ENCODE assay signal across 34 cellular contexts in genomic region chr14:98605043-98605442, GRCh38.
"Had no signal": no experiment of that assay in that cellular context is flagged by ENCODE, and none has a peak within 500 bp of the region (broad histone marks: within the 10 kb centered on the region; RNA-seq: fewer than 3 reads in every experiment).

No MANE protein-coding gene starts in this region.

- H3K9me3 Mint-ChIP-seq: activated CD4-positive, alpha-beta memory T cell treated with anti-CD3 and anti-CD28 coated beads for 36 hours; activated CD4-positive, alpha-beta T cell treated with anti-CD3 and anti-CD28 coated beads, Interleukin-2, amount 10 ng/mL, durations not matched to agents 24 days and 14 days; activated CD8-positive, alpha-beta T cell treated with anti-CD3 and anti-CD28 coated beads for 36 hours; activated naive CD4-positive, alpha-beta T cell treated with anti-CD3 and anti-CD28 coated beads for 36 hours; activated naive CD4-positive, alpha-beta T cell treated with anti-CD3 and anti-CD28 coated beads, Interleukin-2, amount 50 U/mL, for 72 hours; activated naive CD8-positive, alpha-beta T cell treated with anti-CD3 and anti-CD28 coated beads for 36 hours; activated T-cell treated with anti-CD3 and anti-CD28 coated beads, Interleukin-2, amount 50 U/mL, for 4 hours; activated T-cell treated with anti-CD3 and anti-CD28 coated beads, Interleukin-2, amount 50 U/mL, for 72 hours; activated T-helper 1 cell treated with anti-CD3 and anti-CD28 coated beads, Interleukin-12 subunit alpha, Interleukin-12 subunit beta, Interleukin-2, Interleukin-4 antibody, amounts not matched to agents 30 ng/mL and 10 ng/mL and 1 ng/mL, durations not matched to agents 14 hours and 24 hours and 36 hours; activated T-helper 17 cell treated with anti-CD3 and anti-CD28 coated beads, Interleukin-2, amount 50 U/mL, for 72 hours; T-helper 1 cell treated with Interleukin-12 subunit alpha and Interleukin-12 subunit beta and Interleukin-4 antibody, amounts not matched to agents 30 μg/mL and 1 μg/mL, for 36 hours; T-helper 2 cell treated with Interferon-gamma antibody and Interleukin-4, amounts not matched to agents 5 μg/mL and 100 μg/mL, for 36 hours had no signal

- H3K4me1 Mint-ChIP-seq: activated B cell treated with CpG ODN at 0.5 μM for 24 hours had no signal

- H3K9me3 ChIP-seq: adrenal gland, body of pancreas, breast epithelium had no signal

- ATAC-seq: activated CD8-positive, alpha-beta T cell treated with anti-CD3 and anti-CD28 coated beads for 36 hours; activated naive CD4-positive, alpha-beta T cell treated with anti-CD3 and anti-CD28 coated beads, Interleukin-2, amount 50 U/mL, for 72 hours; activated T-cell treated with anti-CD3 and anti-CD28 coated beads, Interleukin-2, amount 50 U/mL, for 4 hours; activated T-cell treated with anti-CD3 and anti-CD28 coated beads, Interleukin-2, amount 50 U/mL, for 72 hours; activated T-helper 17 cell treated with anti-CD3 and anti-CD28 coated beads, Interleukin-2, amount 50 U/mL, for 72 hours; body of pancreas had no signal

- H3K27me3 ChIP-seq: adrenal gland, body of pancreas, brain microvascular endothelial cell had no signal

- H3K4me3 Mint-ChIP-seq: activated B cell treated with CpG ODN at 0.5 μM for 24 hours; activated CD4-positive, alpha-beta memory T cell treated with anti-CD3 and anti-CD28 coated beads for 36 hours; activated CD4-positive, alpha-beta T cell treated with anti-CD3 and anti-CD28 coated beads, Interleukin-2, amount 10 ng/mL, durations not matched to agents 24 days and 14 days; activated CD8-positive, alpha-beta T cell treated with anti-CD3 and anti-CD28 coated beads for 36 hours; activated naive CD4-positive, alpha-beta T cell treated with anti-CD3 and anti-CD28 coated beads for 36 hours; activated naive CD8-positive, alpha-beta T cell treated with anti-CD3 and anti-CD28 coated beads for 36 hours; activated T-cell treated with anti-CD3 and anti-CD28 coated beads, Interleukin-2, amount 50 U/mL, for 4 hours; activated T-cell treated with anti-CD3 and anti-CD28 coated beads, Interleukin-2, amount 50 U/mL, for 72 hours; activated T-helper 1 cell treated with anti-CD3 and anti-CD28 coated beads, Interleukin-12 subunit alpha, Interleukin-12 subunit beta, Interleukin-2, Interleukin-4 antibody, amounts not matched to agents 30 ng/mL and 10 ng/mL and 1 ng/mL, durations not matched to agents 14 hours and 24 hours and 36 hours; activated T-helper 17 cell treated with anti-CD3 and anti-CD28 coated beads, Interleukin-2, amount 50 U/mL, for 72 hours; T-helper 1 cell treated with Interleukin-12 subunit alpha and Interleukin-12 subunit beta and Interleukin-4 antibody, amounts not matched to agents 30 μg/mL and 1 μg/mL, for 36 hours; T-helper 2 cell treated with Interferon-gamma antibody and Interleukin-4, amounts not matched to agents 5 μg/mL and 100 μg/mL, for 36 hours had no signal

- H3K27ac Mint-ChIP-seq: activated B cell treated with CpG ODN at 0.5 μM for 24 hours; activated CD4-positive, alpha-beta memory T cell treated with anti-CD3 and anti-CD28 coated beads for 36 hours; activated CD4-positive, alpha-beta T cell treated with anti-CD3 and anti-CD28 coated beads, Interleukin-2, amount 10 ng/mL, durations not matched to agents 24 days and 14 days; activated CD8-positive, alpha-beta T cell treated with anti-CD3 and anti-CD28 coated beads for 36 hours; activated naive CD4-positive, alpha-beta T cell treated with anti-CD3 and anti-CD28 coated beads for 36 hours; activated naive CD4-positive, alpha-beta T cell treated with anti-CD3 and anti-CD28 coated beads, Interleukin-2, amount 50 U/mL, for 72 hours; activated naive CD8-positive, alpha-beta T cell treated with anti-CD3 and anti-CD28 coated beads for 36 hours; activated T-cell treated with anti-CD3 and anti-CD28 coated beads, Interleukin-2, amount 50 U/mL, for 72 hours; activated T-helper 1 cell treated with anti-CD3 and anti-CD28 coated beads, Interleukin-12 subunit alpha, Interleukin-12 subunit beta, Interleukin-2, Interleukin-4 antibody, amounts not matched to agents 30 ng/mL and 10 ng/mL and 1 ng/mL, durations not matched to agents 14 hours and 24 hours and 36 hours; activated T-helper 17 cell treated with anti-CD3 and anti-CD28 coated beads, Interleukin-2, amount 50 U/mL, for 72 hours; T-helper 1 cell treated with Interleukin-12 subunit alpha and Interleukin-12 subunit beta and Interleukin-4 antibody, amounts not matched to agents 30 μg/mL and 1 μg/mL, for 36 hours; T-helper 2 cell treated with Interferon-gamma antibody and Interleukin-4, amounts not matched to agents 5 μg/mL and 100 μg/mL, for 36 hours had no signal

- DNase-seq: activated B cell treated with CpG ODN at 0.5 μM for 24 hours; activated CD4-positive, alpha-beta memory T cell treated with anti-CD3 and anti-CD28 coated beads for 36 hours; activated CD4-positive, alpha-beta T cell treated with anti-CD3 and anti-CD28 coated beads for 4 hours; activated CD4-positive, alpha-beta T cell treated with anti-CD3 and anti-CD28 coated beads, Interleukin-2, amount 10 ng/mL, durations not matched to agents 24 days and 14 days; activated CD4-positive, alpha-beta T cell treated with anti-CD3 and anti-CD28 coated beads, Interleukin-2, amount 50 U/mL, for 1 hour; activated CD4-positive, alpha-beta T cell treated with anti-CD3 and anti-CD28 coated beads, Interleukin-2, amount 50 U/mL, for 4 hours; activated CD4-positive, CD25-positive, alpha-beta regulatory T cell treated with anti-CD3 and anti-CD28 coated beads, Interleukin-2, amount 50 U/mL, for 72 hours; activated CD8-positive, alpha-beta memory T cell treated with anti-CD3 and anti-CD28 coated beads, Interleukin-2, amount 50 U/mL, for 4 hours; activated CD8-positive, alpha-beta T cell treated with anti-CD3 and anti-CD28 coated beads for 36 hours; activated effector memory CD4-positive, alpha-beta T cell treated with anti-CD3 and anti-CD28 coated beads, Interleukin-2, amount 50 U/mL, for 16 hours; activated gamma-delta T cell treated with Interleukin-2 at 50 U/mL for 16 hours; activated naive CD4-positive, alpha-beta T cell; activated naive CD4-positive, alpha-beta T cell treated with anti-CD3 and anti-CD28 coated beads for 36 hours; activated naive CD4-positive, alpha-beta T cell treated with anti-CD3 and anti-CD28 coated beads, Interleukin-2, amount 50 U/mL, for 16 hours; activated naive CD8-positive, alpha-beta T cell treated with anti-CD3 and anti-CD28 coated beads for 36 hours; activated T-cell treated with anti-CD3 and anti-CD28 coated beads for 4 hours; activated T-cell treated with anti-CD3 and anti-CD28 coated beads, Interleukin-2, amount 50 U/mL, for 1 hour; activated T-cell treated with anti-CD3 and anti-CD28 coated beads, Interleukin-2, amount 50 U/mL, for 4 hours; activated T-cell treated with anti-CD3 and anti-CD28 coated beads, Interleukin-2, amount 50 U/mL, for 72 hours; adrenal gland; amniotic stem cell; aorta; body of pancreas; brain microvascular endothelial cell; central memory CD4-positive, alpha-beta T cell; T-helper 2 cell; T-helper 9 cell had no signal

- H3K27me3 Mint-ChIP-seq: activated B cell treated with CpG ODN at 0.5 μM for 24 hours; activated CD4-positive, alpha-beta memory T cell treated with anti-CD3 and anti-CD28 coated beads for 36 hours; activated CD4-positive, alpha-beta T cell treated with anti-CD3 and anti-CD28 coated beads, Interleukin-2, amount 10 ng/mL, durations not matched to agents 24 days and 14 days; activated CD8-positive, alpha-beta T cell treated with anti-CD3 and anti-CD28 coated beads for 36 hours; activated naive CD8-positive, alpha-beta T cell treated with anti-CD3 and anti-CD28 coated beads for 36 hours; activated T-helper 17 cell treated with anti-CD3 and anti-CD28 coated beads, Interleukin-2, amount 50 U/mL, for 72 hours had no signal

- H3K36me3 Mint-ChIP-seq: activated CD4-positive, alpha-beta memory T cell treated with anti-CD3 and anti-CD28 coated beads for 36 hours; activated naive CD4-positive, alpha-beta T cell treated with anti-CD3 and anti-CD28 coated beads, Interleukin-2, amount 50 U/mL, for 72 hours; activated naive CD8-positive, alpha-beta T cell treated with anti-CD3 and anti-CD28 coated beads for 36 hours had no signal

- H3K4me3 ChIP-seq: adrenal gland, body of pancreas, breast epithelium had no signal

- H3K27ac ChIP-seq: adrenal gland, body of pancreas, brain microvascular endothelial cell, breast epithelium, VCaP had no signal

- H3K36me3 ChIP-seq: adrenal gland, brain microvascular endothelial cell, breast epithelium had no signal

- H3K4me1 ChIP-seq: adrenal gland, body of pancreas, breast epithelium had no signal
